ENCODE assay signal across 8 cellular contexts in the genomic region with DNA sequence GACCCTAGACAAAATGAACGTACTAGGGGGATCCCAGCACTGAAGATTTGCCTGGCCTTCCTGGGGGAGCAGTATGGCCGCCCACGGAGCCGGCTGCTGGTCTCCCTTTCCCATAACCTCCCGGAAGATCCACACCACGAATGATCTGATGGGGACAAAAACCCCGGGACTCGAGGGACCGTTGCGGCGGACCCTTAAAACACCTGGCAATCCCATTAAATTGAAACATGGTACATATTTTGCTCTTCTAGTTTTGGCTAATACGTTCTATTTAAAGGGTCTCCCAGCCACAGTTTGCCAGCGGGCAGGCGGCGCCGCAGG. TPM values are rescaled to one million over a fixed set of nuclear protein-coding genes. Genes with fewer than 3 reads are reported as not detected.
A peak's percentile ranks its signal among the peaks of the same experiment; 100 is the strongest.
DNase-seq lines count a peak whose midpoint lies in the region; ATAC-seq and TF ChIP-seq lines count a peak whose summit lies in the region.

No MANE protein-coding gene starts in this region.

- H3K9me3 ChIP-seq in skeletal muscle tissue (ENCODE audit: control insufficient read depth in 3 of 3, low read length in 3 of 3): no peaks in the 10 kb centered on the region

- peak overlapping the region; percentile 43; the same call in 1 of the 2 replicates for H3K27ac ChIP-seq in VCaP
- H3K27ac ChIP-seq in skeletal muscle tissue (ENCODE audit: low read depth, low read length): peak overlapping the region; percentile 85

- peak; percentile 13 for ATAC-seq in GM21360 (IDR thresholded peaks at IDR 0.05; ENCODE audit: unreplicated experiment)

- peak overlapping the region; percentile 71 to 96 (median 71) for H3K4me3 ChIP-seq in skeletal muscle tissue (ENCODE audit: low read length in 3 of 3)

- H3K27me3 ChIP-seq in skeletal muscle tissue (ENCODE audit: control insufficient read depth in 3 of 3, insufficient read depth in 3 of 3, low read length in 3 of 3): no peaks in the 10 kb centered on the region

- TF ChIP-seq CTCF in VCaP (conservative IDR thresholded peaks at IDR 0.05): no peak

- H3K4me1 ChIP-seq in skeletal muscle tissue (ENCODE audit: control insufficient read depth in 3 of 3, insufficient read depth in 3 of 3, low read length in 3 of 3): peaks cover 16 to 24% (median 19%) of the 10 kb centered on the region in 3 donors

- DNase-seq in germinal center (ENCODE audit: low spot score) (peak; percentile 22), NCI-H82 (lab: John Stamatoyannopoulos, UW) (no peak), DMS53 (lab: John Stamatoyannopoulos, UW) (no peak), dedifferentiated amniotic fluid mesenchymal stem cell (ENCODE audit: extremely low spot score) (no peak), midbrain (lab: John Stamatoyannopoulos, UW) (no peak)

- H3K9ac ChIP-seq in skeletal muscle tissue (ENCODE audit: low read depth in 1 of 3, low read length in 3 of 3): peak overlapping the region; percentile 80 to 92 (median 84)

- no peaks in the 10 kb centered on the region for H3K36me3 ChIP-seq in skeletal muscle tissue (ENCODE audit: control insufficient read depth in 3 of 3, insufficient read depth in 3 of 3, low read length in 3 of 3)

RNA-seq across cellular contexts. Expression of gene LCMT1, which starts 45.2 kb away (rescaled TPM):
- total RNA-seq in skeletal muscle tissue: 40.2 TPM

RNA-seq across cellular contexts. Expression of gene ARHGAP17, which starts 51.2 kb away (rescaled TPM):
- total RNA-seq in skeletal muscle tissue: 17.2 TPM
